In genomic region chr19:2949939-2950285, GRCh38 we compare ENCODE assay signal across 8 cellular contexts. TPM values are rescaled to one million over a fixed set of nuclear protein-coding genes. Genes with fewer than 3 reads are reported as not detected.
DNase-seq lines count a peak whose midpoint lies in the region; ATAC-seq and TF ChIP-seq lines count a peak whose summit lies in the region.

No MANE protein-coding gene starts in this region.

- H3K23me2 ChIP-seq in H9 (ENCODE audit: insufficient read length, low read depth, low read length, poor library complexity, severe bottlenecking), result no peaks in the 10 kb centered on the region

- H2AK5ac ChIP-seq in H9 (ENCODE audit: insufficient read length, low read length), result no peak overlapping the region

- H3K27ac Mint-ChIP-seq in H9, result peak overlapping the region; percentile 97 to 98 (median 97); a peak in 5 of 7 replicates

- H3K9ac ChIP-seq in H9 (ENCODE audit: extremely low read depth, insufficient read length, low read length), result peak overlapping the region; percentile 80

- no peaks in the 10 kb centered on the region for H3K36me3 ChIP-seq in effector memory CD4-positive, alpha-beta T cell (ENCODE audit: control insufficient read depth, insufficient read depth, low read length)
- H3K36me3 ChIP-seq in mucosa of descending colon (ENCODE audit: low read depth), result peaks cover 6% of the 10 kb centered on the region

- peaks cover 5% of the 10 kb centered on the region; the same call in 1 of the 2 replicates for H3K79me2 ChIP-seq in H9 (ENCODE audit: insufficient read depth, low read length)

- H4K8ac ChIP-seq in H9 (replicated peaks; ENCODE audit: insufficient read length, low read depth, low read length), result no peak overlapping the region

- intact Hi-C loops in mucosa of descending colon (cut with DNase I, micrococcal nuclease), result no loop called here

- H3K36me3 Mint-ChIP-seq in H9 (ENCODE audit: insufficient read depth in 1 of 3, low read depth in 3 of 3), result no peaks in the 10 kb centered on the region; a peak in 1 of 7 replicates

- H3K4me2 ChIP-seq in H9 (ENCODE audit: insufficient read depth, insufficient read length, low read length), result peak overlapping the region; percentile 76

- no peak overlapping the region for H3K56ac ChIP-seq in H9 (ENCODE audit: insufficient read length, low read depth, low read length)

- ATAC-seq in mucosa of descending colon, result peak; percentile 5

- no peak overlapping the region for H4K5ac ChIP-seq in H9 (ENCODE audit: insufficient read length, low read depth, low read length)

- no peak overlapping the region for H2BK20ac ChIP-seq in H9 (ENCODE audit: low read depth, low read length, poor library complexity, severe bottlenecking)

- DNase-seq in COLO829 (ENCODE audit: low spot score) (peak; percentile 35), H9 (no peak), RKO (ENCODE audit: low spot score) (peak; percentile 73), mucosa of descending colon (no peak), NK-92 (lab: John Stamatoyannopoulos, UW; ENCODE audit: unreplicated experiment) (no peak), NCI-H524 treated with DMSO at 0.1 percent for 48 hours (lab: John Stamatoyannopoulos, UW) (no peak), NCI-H128 (lab: John Stamatoyannopoulos, UW; ENCODE audit: unreplicated experiment) (no peak)
- no peak for DNase-seq in effector memory CD4-positive, alpha-beta T cell

- H3K9me3 ChIP-seq in H9 (ENCODE audit: control insufficient read depth, low read depth, low read length) (no peaks in the 10 kb centered on the region), mucosa of descending colon (no peaks in the 10 kb centered on the region)
- no peaks in the 10 kb centered on the region for H3K9me3 ChIP-seq in effector memory CD4-positive, alpha-beta T cell (ENCODE audit: control insufficient read depth, low read length)

- H4K91ac ChIP-seq in H9 (ENCODE audit: insufficient read length, low read depth, low read length), result no peak overlapping the region

- no peak overlapping the region for H2AFZ ChIP-seq in H9 (ENCODE audit: low read length)

- H4K20me1 ChIP-seq in H9 (ENCODE audit: control insufficient read depth, insufficient read depth, insufficient read length), result no peaks in the 10 kb centered on the region

- no peak overlapping the region for H2BK5ac ChIP-seq in H9 (ENCODE audit: insufficient read length, low read length)

- H2BK12ac ChIP-seq in H9 (ENCODE audit: insufficient read length, low read depth, low read length), result no peak overlapping the region

- H3K23ac ChIP-seq in H9 (ENCODE audit: insufficient read length, low read depth, low read length), result no peak overlapping the region

- no CpG with 5 or more reads among the region's 11 CpGs for WGBS in H9 (ENCODE audit: extremely low coverage, insufficient read length, low lambda C conversion rate)

- no peaks in the 10 kb centered on the region for H3K27me3 ChIP-seq in H9 (ENCODE audit: insufficient read depth, low read length)
- H3K27me3 ChIP-seq in effector memory CD4-positive, alpha-beta T cell (replicated peaks; ENCODE audit: control insufficient read depth, insufficient read depth, low read length, poor library complexity, severe bottlenecking), result no peaks in the 10 kb centered on the region

- peak overlapping the region; percentile 84 for H3K4me3 ChIP-seq in effector memory CD4-positive, alpha-beta T cell (ENCODE audit: insufficient read depth, low read depth, low read length, poor library complexity, severe bottlenecking)
- H3K4me3 ChIP-seq in mucosa of descending colon, result peak overlapping the region; percentile 56

- H3T11ph ChIP-seq in H9 (ENCODE audit: low read length), result no peak overlapping the region

- H3K27ac ChIP-seq in H9 (ENCODE audit: insufficient read length, low read depth, low read length), result no peak overlapping the region
- peak overlapping the region; percentile 98 for H3K27ac ChIP-seq in effector memory CD4-positive, alpha-beta T cell (ENCODE audit: insufficient read depth, low read length, poor library complexity, severe bottlenecking)

- no peak overlapping the region for H3K18ac ChIP-seq in H9 (ENCODE audit: insufficient read length, low read depth, low read length)

- no peak overlapping the region for H3K4ac ChIP-seq in H9 (ENCODE audit: low read depth, low read length)

- TF ChIP-seq CTCF in H9 (conservative IDR thresholded peaks at IDR 0.05), result no peak
- TF ChIP-seq CTCF in mucosa of descending colon (IDR thresholded peaks at IDR 0.05), result no peak

- H3K27me3 Mint-ChIP-seq in H9 (ENCODE audit: low read depth), result no peaks in the 10 kb centered on the region

- H2BK15ac ChIP-seq in H9 (ENCODE audit: low read depth, low read length), result no peak overlapping the region

- no peak overlapping the region for H3K14ac ChIP-seq in H9 (ENCODE audit: insufficient read depth, low read length)

- H3K9me3 Mint-ChIP-seq in H9, result no peaks in the 10 kb centered on the region

- peak overlapping the region; percentile 97 to 99 for H3K4me3 Mint-ChIP-seq in H9

- H3K4me1 ChIP-seq in H9 (ENCODE audit: insufficient read depth, low read length) (peaks cover 3% of the 10 kb centered on the region; the same call in 1 of the 2 replicates), mucosa of descending colon (ENCODE audit: low read depth) (peaks cover 13% of the 10 kb centered on the region)
- H3K4me1 ChIP-seq in effector memory CD4-positive, alpha-beta T cell (ENCODE audit: control insufficient read depth, insufficient read depth, low read length, poor library complexity, severe bottlenecking), result peaks cover 14% of the 10 kb centered on the region

- peaks cover 8 to 16% of the 10 kb centered on the region in 2 experiments for H3K4me1 Mint-ChIP-seq in H9

- no peaks in the 10 kb centered on the region for H3K79me1 ChIP-seq in H9 (ENCODE audit: insufficient read depth, low read depth, low read length, poor library complexity, severe bottlenecking)

- H2BK120ac ChIP-seq in H9 (ENCODE audit: low read depth, low read length, poor library complexity, severe bottlenecking), result no peak overlapping the region

RNA-seq across cellular contexts. Expression of gene ZNF77, which starts 5.1 kb away (rescaled TPM):
- 4.3 and 4.6 TPM in 2 replicates for total RNA-seq in H9 (2021)
- total RNA-seq in mucosa of descending colon, result 1 to 10 TPM; 4.1 to 4.5 (median 4.1) TPM

RNA-seq across cellular contexts. Expression of gene TLE6, which starts 27.5 kb away (rescaled TPM):
- total RNA-seq in H9 (2021) (1.1 and 1.7 TPM in 2 replicates), mucosa of descending colon (1 to 10 TPM; 1.8 to 4.1 (median 3.0) TPM)

RNA-seq across cellular contexts. Expression of gene ZNF57, which starts 49.2 kb away (rescaled TPM):
- 7.8 and 8.8 TPM in 2 replicates for total RNA-seq in H9 (2021)
- 10 to 100 TPM in 2 of 3 donors, 1 to 10 TPM in 1; 8.9 to 19.1 (median 14.4) TPM for total RNA-seq in mucosa of descending colon

Comparison
In these comparisons a context has a peak if more than half of its experiments do, and no peak if none do; other contexts are left out.
1. DNase-seq: peak in COLO829 (single experiment) and RKO (single experiment); none in H9 (single experiment), effector memory CD4-positive, alpha-beta T cell (0 of 3), mucosa of descending colon (0 of 3), NK-92 (single experiment), NCI-H524 treated with DMSO at 0.1 percent for 48 hours (single experiment) and NCI-H128 (single experiment).